In the genomic region with DNA sequence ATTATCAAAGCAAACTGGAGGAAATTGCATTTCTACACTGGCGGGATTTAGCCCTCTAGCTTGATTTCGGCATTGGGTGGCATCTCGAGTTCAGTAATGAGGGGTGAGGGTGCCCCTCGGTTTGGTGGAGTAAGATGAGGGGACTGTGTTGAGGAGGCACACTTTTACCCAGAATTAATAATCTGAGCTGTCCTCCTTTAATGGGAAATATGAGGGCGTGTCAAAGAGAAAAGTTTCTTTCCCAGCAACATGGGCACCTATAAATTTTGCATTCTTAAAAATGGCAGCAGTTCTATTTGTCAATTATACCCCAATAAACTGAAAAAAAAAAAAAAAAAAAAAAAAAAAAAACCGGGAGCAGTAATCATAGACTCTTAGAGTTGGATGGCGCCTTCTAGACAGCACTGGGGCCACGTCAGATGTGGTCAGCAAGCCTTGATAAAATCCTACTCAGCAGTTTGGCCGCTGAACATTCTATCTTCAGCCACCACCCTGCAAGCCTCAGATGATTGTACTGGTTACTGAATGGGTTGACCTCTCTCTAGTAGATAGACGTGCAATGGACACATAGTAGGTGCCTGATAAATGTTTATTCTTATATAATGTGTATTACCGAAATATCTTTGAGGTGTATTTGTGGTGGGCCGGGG, we compare ENCODE assay signal across 8 cellular contexts. TPM values are rescaled to one million over a fixed set of nuclear protein-coding genes. Genes with fewer than 3 reads are reported as not detected.
DNase-seq lines count a peak whose midpoint lies in the region; ATAC-seq, FAIRE-seq and TF ChIP-seq lines count a peak whose summit lies in the region.

No MANE protein-coding gene starts in this region.

- no peaks in the 10 kb centered on the region for H3F3A ChIP-seq in Loucy (ENCODE audit: low read depth)

- no peaks in the 10 kb centered on the region for H4K20me1 ChIP-seq in Loucy (ENCODE audit: insufficient read depth, low read length, poor library complexity, severe bottlenecking)

- H2AFZ ChIP-seq in Loucy (ENCODE audit: low read length), result peak overlapping the region; percentile 84

- FAIRE-seq in bronchial epithelial cell (lab: Jason Lieb, UNC), result no peak

- H3K27me3 ChIP-seq in Loucy (ENCODE audit: insufficient read depth, low read length, poor library complexity, severe bottlenecking) (no peaks in the 10 kb centered on the region), bronchial epithelial cell (ENCODE audit: control insufficient read depth, insufficient read depth, low read length) (no peaks in the 10 kb centered on the region), lung (ENCODE audit: control insufficient read depth, insufficient read depth) (no peaks in the 10 kb centered on the region)

- H3K4me1 ChIP-seq in Loucy (ENCODE audit: insufficient read depth, low read length, poor library complexity, severe bottlenecking) (peaks cover 18% of the 10 kb centered on the region), lung (ENCODE audit: control insufficient read depth in 2 of 2, insufficient read depth in 2 of 2, low read length in 2 of 2) (peaks cover 2 to 14% of the 10 kb centered on the region in 2 donors), urinary bladder (ENCODE audit: insufficient read depth) (peaks cover 2% of the 10 kb centered on the region)

- no peak for TF ChIP-seq CTCF in AG10803 (conservative IDR thresholded peaks at IDR 0.05; ENCODE audit: low read length)
- TF ChIP-seq CTCF in Loucy (conservative IDR thresholded peaks at IDR 0.05; ENCODE audit: low read length), result no peak
- TF ChIP-seq CTCF in bronchial epithelial cell (IDR thresholded peaks at IDR 0.05; ENCODE audit: insufficient read depth, low read length, severe bottlenecking), result no peak
- no peak for TF ChIP-seq CTCF in lung (IDR thresholded peaks at IDR 0.05; ENCODE audit: control extremely low read depth, extremely low read depth)

- WGBS in lung, 2 donors, result 18 to 30% methylated on average over 12 of the region's 12 CpGs
- WGBS in urinary bladder, result 26% methylated on average over 12 of the region's 12 CpGs

- H3K79me2 ChIP-seq in Loucy (ENCODE audit: insufficient read depth, low read length), result no peaks in the 10 kb centered on the region

- peak; percentile 34 for DNase-seq in AG10803 (ENCODE audit: low read depth)
- DNase-seq in bronchial epithelial cell (ENCODE audit: low read depth), result peak; percentile 39
- DNase-seq in lung (ENCODE audit: low spot score), result no peak
- no peak for DNase-seq in stimulated activated CD4-positive, alpha-beta T cell treated with anti-CD3 and anti-CD28 coated beads, Interleukin-4, amount 100 ng/mL, for 24 hours

- peak overlapping the region; percentile 48 for H3K9ac ChIP-seq in Loucy (ENCODE audit: low read depth, low read length, poor library complexity, severe bottlenecking)

- no peaks in the 10 kb centered on the region for H3K9me2 ChIP-seq in Loucy (replicated peaks; ENCODE audit: low read depth, low read length)

- peak; percentile 32 for ATAC-seq in lung (ENCODE audit: insufficient read depth, low FRiP score)
- no peak for ATAC-seq in HG03442 (IDR thresholded peaks at IDR 0.05; ENCODE audit: unreplicated experiment)
- ATAC-seq in GM21723 (IDR thresholded peaks at IDR 0.05; ENCODE audit: unreplicated experiment), result no peak

- peak overlapping the region; percentile 64 for H3K4me2 ChIP-seq in Loucy (ENCODE audit: low read depth, low read length, poor library complexity, severe bottlenecking)

- peak overlapping the region; percentile 88 for H3K4me3 ChIP-seq in AG10803 (ENCODE audit: low read length)
- peak overlapping the region; percentile 69 for H3K4me3 ChIP-seq in Loucy (ENCODE audit: low read length, poor library complexity, severe bottlenecking)
- peak overlapping the region; percentile 49 for H3K4me3 ChIP-seq in bronchial epithelial cell (ENCODE audit: low read depth, low read length)
- peak overlapping the region; percentile 92 for H3K4me3 ChIP-seq in lung
- H3K4me3 ChIP-seq in urinary bladder (ENCODE audit: low read depth, low read length), result peak overlapping the region; percentile 70

- no peaks in the 10 kb centered on the region for H3K36me3 ChIP-seq in Loucy (ENCODE audit: insufficient read depth, low read length)
- no peaks in the 10 kb centered on the region for H3K36me3 ChIP-seq in bronchial epithelial cell (ENCODE audit: control insufficient read depth, insufficient read depth, low read length)
- H3K36me3 ChIP-seq in lung (ENCODE audit: control insufficient read depth in 2 of 2, insufficient read depth in 2 of 2, low read length in 2 of 2), result no peaks in the 10 kb centered on the region
- H3K36me3 ChIP-seq in urinary bladder (ENCODE audit: insufficient read depth), result no peaks in the 10 kb centered on the region

- no peaks in the 10 kb centered on the region for H3K9me3 ChIP-seq in Loucy (ENCODE audit: insufficient read depth, low read depth, low read length)
- H3K9me3 ChIP-seq in lung (ENCODE audit: control insufficient read depth in 2 of 2, insufficient read depth in 1 of 2, low read length in 1 of 2), result no peaks in the 10 kb centered on the region

- H3K27ac ChIP-seq in lung (ENCODE audit: low read depth in 1 of 2, low read length in 1 of 2), result peak overlapping the region in 1 of 2 donors; percentile 94
- no peak overlapping the region for H3K27ac ChIP-seq in urinary bladder (ENCODE audit: low read depth)

RNA-seq across cellular contexts. Expression of a gene that starts 0.9 kb away (rescaled TPM):
- total RNA-seq in bronchial epithelial cell (0.26 and 5.5 TPM in 2 replicates), lung (100 to 1,000 TPM; 100 to 107 TPM), urinary bladder (40.2 TPM)
- polyA plus RNA-seq in lung (10 to 100 TPM; 29.0 to 62.1 TPM), urinary bladder (10.2 TPM)

Comparison
In these comparisons a context has a peak if more than half of its experiments do, and no peak if none do; other contexts are left out.
1. DNase-seq: peak in AG10803 (single experiment) and bronchial epithelial cell (single experiment); none in lung (single experiment) and stimulated activated CD4-positive, alpha-beta T cell treated with anti-CD3 and anti-CD28 coated beads, Interleukin-4, amount 100 ng/mL, for 24 hours (single experiment).
2. Peak in every context shown above with its lines, with median percentiles within 50 percentile points of each other: H3K4me3 ChIP-seq.